In genomic region chr7:124723012-124723411, GRCh38 we compare ENCODE assay signal across 1 cellular context.
TF ChIP-seq lines count a peak whose summit lies in the region.

No MANE protein-coding gene starts in this region.

TF ChIP-seq in HCT116, 20 proteins besides CTCF, POLR2A, EP300 and RAD21 (continued from another document):
- no peak for TF ChIP-seq POLR2AphosphoS5 (IDR thresholded peaks at IDR 0.05; ENCODE audit: low read depth, low read length)
- TF ChIP-seq REST (IDR thresholded peaks at IDR 0.05; ENCODE audit: low read depth) = peak; percentile 35
- TF ChIP-seq TCF7L2 (IDR thresholded peaks at IDR 0.05; ENCODE audit: borderline replicate concordance, extremely low read depth, insufficient read depth, insufficient read length) = peak; percentile 66
- peak; percentile 57 for TF ChIP-seq SP1 (IDR thresholded peaks at IDR 0.05; ENCODE audit: low read depth)
- TF ChIP-seq ELF1 (IDR thresholded peaks at IDR 0.05; ENCODE audit: borderline replicate concordance, low read depth) = no peak
- TF ChIP-seq EZH2 (IDR thresholded peaks at IDR 0.05) = no peak
- no peak for TF ChIP-seq EGR1 (IDR thresholded peaks at IDR 0.05; ENCODE audit: low read depth)
- TF ChIP-seq EZH2phosphoT487 (IDR thresholded peaks at IDR 0.05; ENCODE audit: borderline replicate concordance) = no peak
- no peak for TF ChIP-seq ZNF274 (IDR thresholded peaks at IDR 0.05; ENCODE audit: low read depth, low read length)
- 0 out of 2 replicates have a peak, but pooled peaks have one; percentile 37 for TF ChIP-seq MAX (IDR thresholded peaks at IDR 0.05)
